25 cellular contexts compared by ENCODE assay signal in genomic region chr17:20105539-20106291, GRCh38.
DNase-seq lines count a peak whose midpoint lies in the region; ATAC-seq and TF ChIP-seq lines count a peak whose summit lies in the region.
"Had no signal": no experiment of that assay in that cellular context is flagged by ENCODE, and none has a peak within 500 bp of the region (broad histone marks: within the 10 kb centered on the region; RNA-seq: fewer than 3 reads in every experiment).

No MANE protein-coding gene starts in this region.

- H3K4me1 ChIP-seq in HCT116 (ENCODE audit: control insufficient read depth in 1 of 2, insufficient read depth in 2 of 2, low read length in 2 of 2) = no peaks in the 10 kb centered on the region
- H3K4me1 ChIP-seq: colonic mucosa, psoas muscle had no signal

- H3K27me3 ChIP-seq in HCT116 (ENCODE audit: insufficient read depth, low read length) = peaks cover 8% of the 10 kb centered on the region; the same call in 1 of the 2 replicates
- H3K27me3 ChIP-seq: cardiac muscle cell had no signal

- H3K27me3 Mint-ChIP-seq in activated T-helper 17 cell treated with anti-CD3 and anti-CD28 coated beads, Interleukin-2, amount 50 U/mL, for 72 hours = peaks cover 7% of the 10 kb centered on the region
- no peaks in the 10 kb centered on the region for H3K27me3 Mint-ChIP-seq in stimulated activated naive CD8-positive, alpha-beta T cell treated with anti-CD3 and anti-CD28 coated beads, Interleukin-15, Interleukin-2, amounts not matched to agents 100 ng/mL and 50 ng/mL, for 24 hours

- no peak overlapping the region for H2AFZ ChIP-seq in HCT116 (ENCODE audit: low read depth, low read length, poor library complexity, severe bottlenecking)

- H3K4me2 ChIP-seq in HCT116 (ENCODE audit: low read length) = no peak overlapping the region

- H3K27ac ChIP-seq in HCT116 (ENCODE audit: low read depth, low read length) = no peak overlapping the region
- H3K27ac ChIP-seq: cardiac muscle cell, colonic mucosa, psoas muscle had no signal

- no peaks in the 10 kb centered on the region for H3K9me2 ChIP-seq in HCT116 (ENCODE audit: insufficient read depth)

- no peak for TF ChIP-seq POLR2A in HCT116 (IDR thresholded peaks at IDR 0.05; ENCODE audit: borderline replicate concordance, extremely low read depth, insufficient read depth, insufficient read length)

- H3K27ac Mint-ChIP-seq in activated T-helper 17 cell treated with anti-CD3 and anti-CD28 coated beads, Interleukin-2, amount 50 U/mL, for 72 hours = peak overlapping the region; percentile 57
- peak overlapping the region; percentile 6 for H3K27ac Mint-ChIP-seq in stimulated activated naive CD8-positive, alpha-beta T cell treated with anti-CD3 and anti-CD28 coated beads, Interleukin-15, Interleukin-2, amounts not matched to agents 100 ng/mL and 50 ng/mL, for 24 hours
- H3K27ac Mint-ChIP-seq: CD8-positive, alpha-beta T cell; natural killer cell had no signal

- H3K36me3 ChIP-seq in HCT116 (ENCODE audit: control insufficient read depth in 1 of 2, insufficient read depth in 2 of 2, low read length in 2 of 2) = no peaks in the 10 kb centered on the region
- H3K36me3 ChIP-seq: cardiac muscle cell, colonic mucosa had no signal

- no peaks in the 10 kb centered on the region for H3K9me3 ChIP-seq in HCT116 (ENCODE audit: control insufficient read depth in 1 of 2, insufficient read depth in 1 of 2, low read depth in 1 of 2, low read length in 2 of 2)
- H3K9me3 ChIP-seq: colonic mucosa, mucosa of descending colon, psoas muscle had no signal

- TF ChIP-seq CTCF in HCT116 (IDR thresholded peaks at IDR 0.05 in 2 of 3, conservative IDR thresholded peaks at IDR 0.05 in 1 of 3; ENCODE audit: borderline replicate concordance in 1 of 3, insufficient read depth in 1 of 3, low read depth in 2 of 3, low read length in 2 of 3) = no peak

- ATAC-seq in HCT116 (peak; percentile 27; the same call in 1 of the 2 replicates), GM18517 (IDR thresholded peaks at IDR 0.05; ENCODE audit: unreplicated experiment) (no peak), GM21447 (IDR thresholded peaks at IDR 0.05; ENCODE audit: unreplicated experiment) (no peak)
- ATAC-seq in activated T-helper 17 cell treated with anti-CD3 and anti-CD28 coated beads, Interleukin-2, amount 50 U/mL, for 72 hours (replicated peaks) = peak; percentile 71
- ATAC-seq: CD8-positive, alpha-beta T cell; left colon; mucosa of descending colon; natural killer cell; psoas muscle; SK-N-SH treated with all-trans-retinoic acid at 6 μM for 48 hours had no signal

- H3K4me3 Mint-ChIP-seq in activated T-helper 17 cell treated with anti-CD3 and anti-CD28 coated beads, Interleukin-2, amount 50 U/mL, for 72 hours = peak overlapping the region; percentile 12
- H3K4me3 Mint-ChIP-seq in stimulated activated naive CD8-positive, alpha-beta T cell treated with anti-CD3 and anti-CD28 coated beads, Interleukin-15, Interleukin-2, amounts not matched to agents 100 ng/mL and 50 ng/mL, for 24 hours = no peak overlapping the region
- H3K4me3 Mint-ChIP-seq: CD8-positive, alpha-beta T cell; natural killer cell had no signal

- no peaks in the 10 kb centered on the region for H3K79me2 ChIP-seq in HCT116 (ENCODE audit: insufficient read depth, low read length)

- intact Hi-C loops in HCT116 (cut with micrococcal nuclease) = no loop called here

- BruUV-seq in HCT116 (replicated peaks; lab: Mats Ljungman, UMichigan) = no TSS peak

- CTCF ChIA-PET in HCT116 (lab: Charles Lee) = no interaction called here

- RAD21 ChIA-PET in HCT116 (lab: Charles Lee; ENCODE audit: low non-redundant PET in 1 of 2, low total read pairs in 2 of 2, uncharacterized antibody in 2 of 2, unreplicated experiment in 2 of 2) = no interaction called here

- H3K9ac ChIP-seq in HCT116 (ENCODE audit: low read length) = no peak overlapping the region

- no peaks in the 10 kb centered on the region for H3K36me3 Mint-ChIP-seq in activated T-helper 17 cell treated with anti-CD3 and anti-CD28 coated beads, Interleukin-2, amount 50 U/mL, for 72 hours (ENCODE audit: low read depth)
- H3K36me3 Mint-ChIP-seq in stimulated activated naive CD8-positive, alpha-beta T cell treated with anti-CD3 and anti-CD28 coated beads, Interleukin-15, Interleukin-2, amounts not matched to agents 100 ng/mL and 50 ng/mL, for 24 hours (ENCODE audit: low read depth) = no peaks in the 10 kb centered on the region
- H3K36me3 Mint-ChIP-seq: CD8-positive, alpha-beta T cell; natural killer cell had no signal

- peaks cover 9% of the 10 kb centered on the region for H3K4me1 Mint-ChIP-seq in activated T-helper 17 cell treated with anti-CD3 and anti-CD28 coated beads, Interleukin-2, amount 50 U/mL, for 72 hours
- peaks cover 13% of the 10 kb centered on the region for H3K4me1 Mint-ChIP-seq in stimulated activated naive CD8-positive, alpha-beta T cell treated with anti-CD3 and anti-CD28 coated beads, Interleukin-15, Interleukin-2, amounts not matched to agents 100 ng/mL and 50 ng/mL, for 24 hours (ENCODE audit: low read depth)

- no peaks in the 10 kb centered on the region for H4K20me1 ChIP-seq in HCT116 (ENCODE audit: insufficient read depth)

- H3K9me3 Mint-ChIP-seq in activated T-helper 17 cell treated with anti-CD3 and anti-CD28 coated beads, Interleukin-2, amount 50 U/mL, for 72 hours = no peaks in the 10 kb centered on the region
- no peaks in the 10 kb centered on the region for H3K9me3 Mint-ChIP-seq in stimulated activated naive CD8-positive, alpha-beta T cell treated with anti-CD3 and anti-CD28 coated beads, Interleukin-15, Interleukin-2, amounts not matched to agents 100 ng/mL and 50 ng/mL, for 24 hours
- H3K9me3 Mint-ChIP-seq: CD8-positive, alpha-beta T cell; natural killer cell had no signal

- H3K4me3 ChIP-seq in HCT116 (replicated peaks in 1 of 2; ENCODE audit: low read depth in 1 of 2, low read length in 2 of 2) = no peak overlapping the region
- H3K4me3 ChIP-seq: cardiac muscle cell, colonic mucosa, mucosa of descending colon, psoas muscle had no signal

- no peak for TF ChIP-seq RAD21 in HCT116 (IDR thresholded peaks at IDR 0.05; ENCODE audit: low read depth)

- POLR2A ChIA-PET in HCT116 (lab: Charles Lee) = no interaction called here

- DNase-seq in activated CD4-positive, alpha-beta T cell treated with anti-CD3 and anti-CD28 coated beads for 48 hours = peak; percentile 8
- no peak for DNase-seq in activated CD4-positive, alpha-beta T cell treated with anti-CD3 and anti-CD28 coated beads for 4 hours
- no peak for DNase-seq in HCT116 (ENCODE audit: low read depth, low spot score)
- no peak for DNase-seq in SW480 (ENCODE audit: low spot score)
- DNase-seq: activated CD4-positive, alpha-beta T cell treated with anti-CD3 and anti-CD28 coated beads for 1 hour; activated gamma-delta T cell treated with Interleukin-2 at 50 U/mL for 16 hours; CD8-positive, alpha-beta T cell; colonic mucosa; effector memory CD4-positive, alpha-beta T cell; left colon; mucosa of descending colon; natural killer cell; NCI-H1092; NCI-H1930; NCI-H510A treated with DMSO at 0.1 percent for 48 hours; NK-92 treated with Interleukin-12 subunit alpha and Interleukin-12 subunit beta, amount 100 ng/mL, for 24 hours; psoas muscle; stimulated activated CD4-positive, alpha-beta T cell treated with anti-CD3 and anti-CD28 coated beads, Interleukin-4, amount 100 ng/mL, for 1 hour; T-helper 2 cell had no signal

TF ChIP-seq in HCT116, 20 proteins besides CTCF, POLR2A, EP300 and RAD21:
- TF ChIP-seq SP1 (IDR thresholded peaks at IDR 0.05; ENCODE audit: low read depth) (no peak), CBX3 (IDR thresholded peaks at IDR 0.05; ENCODE audit: low read depth) (no peak), SRF (IDR thresholded peaks at IDR 0.05; ENCODE audit: low read depth) (no peak), TCF7L2 (IDR thresholded peaks at IDR 0.05; ENCODE audit: borderline replicate concordance, extremely low read depth, insufficient read depth, insufficient read length) (no peak)

Comparison
In these comparisons a context has a peak if more than half of its experiments do, and no peak if none do; other contexts are left out.
1. ATAC-seq: peak in HCT116 (single experiment) and activated T-helper 17 cell treated with anti-CD3 and anti-CD28 coated beads, Interleukin-2, amount 50 U/mL, for 72 hours (single experiment); none in GM18517 (single experiment) and GM21447 (single experiment).